ENCODE assay signal across 1 cellular context in genomic region chr17:61425682-61426481, GRCh38.
TF ChIP-seq lines count a peak whose summit lies in the region.

No MANE protein-coding gene starts in this region.

TF ChIP-seq in HepG2, 621 proteins besides CTCF, POLR2A, EP300 and RAD21 (continued from another document and continues in another):
- TF ChIP-seq ZNF576 (CRISPR knock-in tag; IDR thresholded peaks at IDR 0.05) (no peak), SP2 (CRISPR knock-in tag; IDR thresholded peaks at IDR 0.05) (no peak), ZNF776 (CRISPR knock-in tag; IDR thresholded peaks at IDR 0.05) (no peak), KDM2A (CRISPR knock-in tag; IDR thresholded peaks at IDR 0.05; ENCODE audit: borderline replicate concordance, low read depth) (peak; percentile 35; the same call in 1 of the 2 replicates), ZNF121 (CRISPR knock-in tag; IDR thresholded peaks at IDR 0.05) (peak; percentile 100), NFYB (CRISPR knock-in tag; IDR thresholded peaks at IDR 0.05) (no peak), ZNF256 (CRISPR knock-in tag; conservative IDR thresholded peaks at IDR 0.05) (no peak), POGK (CRISPR knock-in tag; conservative IDR thresholded peaks at IDR 0.05) (no peak), FOXC1 (CRISPR knock-in tag; IDR thresholded peaks at IDR 0.05; ENCODE audit: borderline replicate concordance) (peak; percentile 26; the same call in 1 of the 2 replicates), MAF1 (CRISPR knock-in tag; IDR thresholded peaks at IDR 0.05; ENCODE audit: borderline replicate concordance) (no peak), ZSCAN21 (CRISPR knock-in tag; IDR thresholded peaks at IDR 0.05; ENCODE audit: borderline replicate concordance) (peak; percentile 69; the same call in 1 of the 2 replicates), SCMH1 (CRISPR knock-in tag; IDR thresholded peaks at IDR 0.05; ENCODE audit: borderline replicate concordance) (no peak), MEF2D (CRISPR knock-in tag; IDR thresholded peaks at IDR 0.05) (no peak), TOPORS (CRISPR knock-in tag; IDR thresholded peaks at IDR 0.05) (no peak), GPN1 (CRISPR knock-in tag; IDR thresholded peaks at IDR 0.05; ENCODE audit: borderline replicate concordance) (no peak), ZNF850 (CRISPR knock-in tag; conservative IDR thresholded peaks at IDR 0.05) (no peak), ZNF703 (CRISPR knock-in tag; IDR thresholded peaks at IDR 0.05; ENCODE audit: borderline replicate concordance) (no peak), ZNF33B (CRISPR knock-in tag; IDR thresholded peaks at IDR 0.05) (no peak), AGO1 (IDR thresholded peaks at IDR 0.05; ENCODE audit: low read depth, low read length, poor library complexity, severe bottlenecking) (no peak), RORA (CRISPR knock-in tag; IDR thresholded peaks at IDR 0.05) (no peak), GFI1 (CRISPR knock-in tag; IDR thresholded peaks at IDR 0.05; ENCODE audit: borderline replicate concordance) (no peak), DR1 (CRISPR knock-in tag; IDR thresholded peaks at IDR 0.05) (no peak), KLF6 (CRISPR knock-in tag; IDR thresholded peaks at IDR 0.05) (no peak), HMG20B (CRISPR knock-in tag; conservative IDR thresholded peaks at IDR 0.05) (no peak), REPIN1 (CRISPR knock-in tag; IDR thresholded peaks at IDR 0.05; ENCODE audit: borderline replicate concordance, low read depth) (no peak), HDAC1 (CRISPR knock-in tag; IDR thresholded peaks at IDR 0.05) (no peak), GTF2F1 (IDR thresholded peaks at IDR 0.05; ENCODE audit: low read length) (no peak), HNRNPUL1 (IDR thresholded peaks at IDR 0.05; ENCODE audit: low read depth, low read length) (no peak), SP4 (CRISPR knock-in tag; IDR thresholded peaks at IDR 0.05) (peak; percentile 30; the same call in 1 of the 2 replicates), NFE2L2 (IDR thresholded peaks at IDR 0.05; ENCODE audit: low read length) (no peak), HNF4A (CRISPR knock-in tag; IDR thresholded peaks at IDR 0.05) (no peak), ZNF263 (CRISPR knock-in tag; IDR thresholded peaks at IDR 0.05) (no peak), ZNF382 (CRISPR knock-in tag; IDR thresholded peaks at IDR 0.05; ENCODE audit: borderline replicate concordance) (no peak), ZNF343 (CRISPR knock-in tag; IDR thresholded peaks at IDR 0.05) (no peak), BCLAF1 (IDR thresholded peaks at IDR 0.05) (no peak), ZNF709 (CRISPR knock-in tag; IDR thresholded peaks at IDR 0.05) (no peak), JUND (CRISPR knock-in tag; IDR thresholded peaks at IDR 0.05) (no peak), ZNF142 (CRISPR knock-in tag; IDR thresholded peaks at IDR 0.05) (no peak), ZIK1 (CRISPR knock-in tag; IDR thresholded peaks at IDR 0.05; ENCODE audit: borderline replicate concordance, low read depth) (no peak), ZMYM4 (CRISPR knock-in tag; IDR thresholded peaks at IDR 0.05) (peak; percentile 42; the same call in 1 of the 2 replicates)
- TF ChIP-seq, protein P1, sequence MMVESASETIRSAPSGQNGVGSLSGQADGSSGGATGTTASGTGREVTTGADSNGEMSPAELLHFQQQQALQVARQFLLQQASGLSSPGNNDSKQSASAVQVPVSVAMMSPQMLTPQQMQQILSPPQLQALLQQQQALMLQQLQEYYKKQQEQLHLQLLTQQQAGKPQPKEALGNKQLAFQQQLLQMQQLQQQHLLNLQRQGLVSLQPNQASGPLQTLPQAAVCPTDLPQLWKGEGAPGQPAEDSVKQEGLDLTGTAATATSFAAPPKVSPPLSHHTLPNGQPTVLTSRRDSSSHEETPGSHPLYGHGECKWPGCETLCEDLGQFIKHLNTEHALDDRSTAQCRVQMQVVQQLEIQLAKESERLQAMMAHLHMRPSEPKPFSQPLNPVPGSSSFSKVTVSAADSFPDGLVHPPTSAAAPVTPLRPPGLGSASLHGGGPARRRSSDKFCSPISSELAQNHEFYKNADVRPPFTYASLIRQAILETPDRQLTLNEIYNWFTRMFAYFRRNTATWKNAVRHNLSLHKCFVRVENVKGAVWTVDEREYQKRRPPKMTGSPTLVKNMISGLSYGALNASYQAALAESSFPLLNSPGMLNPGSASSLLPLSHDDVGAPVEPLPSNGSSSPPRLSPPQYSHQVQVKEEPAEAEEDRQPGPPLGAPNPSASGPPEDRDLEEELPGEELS (CRISPR knock-in tag; IDR thresholded peaks at IDR 0.05), result no peak
- TF ChIP-seq, protein P2, sequence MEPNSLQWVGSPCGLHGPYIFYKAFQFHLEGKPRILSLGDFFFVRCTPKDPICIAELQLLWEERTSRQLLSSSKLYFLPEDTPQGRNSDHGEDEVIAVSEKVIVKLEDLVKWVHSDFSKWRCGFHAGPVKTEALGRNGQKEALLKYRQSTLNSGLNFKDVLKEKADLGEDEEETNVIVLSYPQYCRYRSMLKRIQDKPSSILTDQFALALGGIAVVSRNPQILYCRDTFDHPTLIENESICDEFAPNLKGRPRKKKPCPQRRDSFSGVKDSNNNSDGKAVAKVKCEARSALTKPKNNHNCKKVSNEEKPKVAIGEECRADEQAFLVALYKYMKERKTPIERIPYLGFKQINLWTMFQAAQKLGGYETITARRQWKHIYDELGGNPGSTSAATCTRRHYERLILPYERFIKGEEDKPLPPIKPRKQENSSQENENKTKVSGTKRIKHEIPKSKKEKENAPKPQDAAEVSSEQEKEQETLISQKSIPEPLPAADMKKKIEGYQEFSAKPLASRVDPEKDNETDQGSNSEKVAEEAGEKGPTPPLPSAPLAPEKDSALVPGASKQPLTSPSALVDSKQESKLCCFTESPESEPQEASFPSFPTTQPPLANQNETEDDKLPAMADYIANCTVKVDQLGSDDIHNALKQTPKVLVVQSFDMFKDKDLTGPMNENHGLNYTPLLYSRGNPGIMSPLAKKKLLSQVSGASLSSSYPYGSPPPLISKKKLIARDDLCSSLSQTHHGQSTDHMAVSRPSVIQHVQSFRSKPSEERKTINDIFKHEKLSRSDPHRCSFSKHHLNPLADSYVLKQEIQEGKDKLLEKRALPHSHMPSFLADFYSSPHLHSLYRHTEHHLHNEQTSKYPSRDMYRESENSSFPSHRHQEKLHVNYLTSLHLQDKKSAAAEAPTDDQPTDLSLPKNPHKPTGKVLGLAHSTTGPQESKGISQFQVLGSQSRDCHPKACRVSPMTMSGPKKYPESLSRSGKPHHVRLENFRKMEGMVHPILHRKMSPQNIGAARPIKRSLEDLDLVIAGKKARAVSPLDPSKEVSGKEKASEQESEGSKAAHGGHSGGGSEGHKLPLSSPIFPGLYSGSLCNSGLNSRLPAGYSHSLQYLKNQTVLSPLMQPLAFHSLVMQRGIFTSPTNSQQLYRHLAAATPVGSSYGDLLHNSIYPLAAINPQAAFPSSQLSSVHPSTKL (CRISPR knock-in tag; IDR thresholded peaks at IDR 0.05), result peak; percentile 43
